1 cellular context compared by ENCODE assay signal in the genomic region with DNA sequence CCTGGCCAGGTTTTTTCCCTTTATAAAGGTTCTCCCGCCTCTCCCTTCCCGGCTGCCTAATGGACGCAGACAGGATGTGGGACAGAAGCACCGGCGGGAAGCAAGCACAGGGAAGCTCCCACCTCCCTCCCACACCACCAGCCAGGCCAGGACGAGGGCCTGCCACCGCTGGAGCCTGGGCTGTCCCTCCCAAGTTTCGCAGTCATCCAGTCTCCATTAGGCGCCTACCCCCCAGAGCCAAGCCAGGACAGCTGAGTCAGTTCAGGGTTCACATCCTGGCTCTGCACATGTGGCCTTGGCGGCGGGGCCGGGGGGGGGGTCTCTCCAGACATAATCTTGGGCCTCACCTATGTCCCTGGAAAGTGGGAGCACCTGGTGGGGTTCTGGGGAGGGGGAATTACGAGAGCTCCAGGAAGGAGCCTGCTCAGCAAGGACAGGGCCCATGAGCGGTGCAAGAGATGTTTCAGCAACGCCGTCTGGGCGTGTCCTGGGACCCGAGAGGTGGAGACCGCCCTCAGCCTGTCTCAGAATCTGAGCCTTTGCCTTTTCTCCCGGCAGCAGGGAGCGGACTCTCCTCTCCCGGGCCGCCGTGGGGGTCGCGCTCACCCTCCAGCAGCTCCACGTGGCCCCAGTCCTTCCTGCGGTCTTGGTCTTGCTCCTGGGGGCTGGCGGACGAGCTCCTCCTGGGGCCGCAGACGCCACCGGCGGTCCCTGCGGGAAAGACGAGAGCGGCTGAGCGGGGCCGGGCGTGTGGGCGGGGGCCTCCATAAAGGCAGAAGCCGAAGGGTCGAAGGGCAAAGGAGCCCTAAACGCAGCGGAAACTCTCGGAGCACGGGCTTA.
TF ChIP-seq lines count a peak whose summit lies in the region.

No MANE protein-coding gene starts in this region.

TF ChIP-seq in HepG2, 621 proteins besides CTCF, POLR2A, EP300 and RAD21 (continues in another document):
- TF ChIP-seq, protein P1, sequence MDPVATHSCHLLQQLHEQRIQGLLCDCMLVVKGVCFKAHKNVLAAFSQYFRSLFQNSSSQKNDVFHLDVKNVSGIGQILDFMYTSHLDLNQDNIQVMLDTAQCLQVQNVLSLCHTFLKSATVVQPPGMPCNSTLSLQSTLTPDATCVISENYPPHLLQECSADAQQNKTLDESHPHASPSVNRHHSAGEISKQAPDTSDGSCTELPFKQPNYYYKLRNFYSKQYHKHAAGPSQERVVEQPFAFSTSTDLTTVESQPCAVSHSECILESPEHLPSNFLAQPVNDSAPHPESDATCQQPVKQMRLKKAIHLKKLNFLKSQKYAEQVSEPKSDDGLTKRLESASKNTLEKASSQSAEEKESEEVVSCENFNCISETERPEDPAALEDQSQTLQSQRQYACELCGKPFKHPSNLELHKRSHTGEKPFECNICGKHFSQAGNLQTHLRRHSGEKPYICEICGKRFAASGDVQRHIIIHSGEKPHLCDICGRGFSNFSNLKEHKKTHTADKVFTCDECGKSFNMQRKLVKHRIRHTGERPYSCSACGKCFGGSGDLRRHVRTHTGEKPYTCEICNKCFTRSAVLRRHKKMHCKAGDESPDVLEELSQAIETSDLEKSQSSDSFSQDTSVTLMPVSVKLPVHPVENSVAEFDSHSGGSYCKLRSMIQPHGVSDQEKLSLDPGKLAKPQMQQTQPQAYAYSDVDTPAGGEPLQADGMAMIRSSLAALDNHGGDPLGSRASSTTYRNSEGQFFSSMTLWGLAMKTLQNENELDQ (CRISPR knock-in tag; IDR thresholded peaks at IDR 0.05; ENCODE audit: borderline replicate concordance), result no peak
- 0 out of 2 replicates have a peak, but pooled peaks have one; percentile 31 for TF ChIP-seq RELA (CRISPR knock-in tag; IDR thresholded peaks at IDR 0.05)
- TF ChIP-seq ZNF350 (CRISPR knock-in tag; IDR thresholded peaks at IDR 0.05; ENCODE audit: borderline replicate concordance, low read depth), result no peak; the same call in 1 of the 2 replicates
- TF ChIP-seq, protein P2, sequence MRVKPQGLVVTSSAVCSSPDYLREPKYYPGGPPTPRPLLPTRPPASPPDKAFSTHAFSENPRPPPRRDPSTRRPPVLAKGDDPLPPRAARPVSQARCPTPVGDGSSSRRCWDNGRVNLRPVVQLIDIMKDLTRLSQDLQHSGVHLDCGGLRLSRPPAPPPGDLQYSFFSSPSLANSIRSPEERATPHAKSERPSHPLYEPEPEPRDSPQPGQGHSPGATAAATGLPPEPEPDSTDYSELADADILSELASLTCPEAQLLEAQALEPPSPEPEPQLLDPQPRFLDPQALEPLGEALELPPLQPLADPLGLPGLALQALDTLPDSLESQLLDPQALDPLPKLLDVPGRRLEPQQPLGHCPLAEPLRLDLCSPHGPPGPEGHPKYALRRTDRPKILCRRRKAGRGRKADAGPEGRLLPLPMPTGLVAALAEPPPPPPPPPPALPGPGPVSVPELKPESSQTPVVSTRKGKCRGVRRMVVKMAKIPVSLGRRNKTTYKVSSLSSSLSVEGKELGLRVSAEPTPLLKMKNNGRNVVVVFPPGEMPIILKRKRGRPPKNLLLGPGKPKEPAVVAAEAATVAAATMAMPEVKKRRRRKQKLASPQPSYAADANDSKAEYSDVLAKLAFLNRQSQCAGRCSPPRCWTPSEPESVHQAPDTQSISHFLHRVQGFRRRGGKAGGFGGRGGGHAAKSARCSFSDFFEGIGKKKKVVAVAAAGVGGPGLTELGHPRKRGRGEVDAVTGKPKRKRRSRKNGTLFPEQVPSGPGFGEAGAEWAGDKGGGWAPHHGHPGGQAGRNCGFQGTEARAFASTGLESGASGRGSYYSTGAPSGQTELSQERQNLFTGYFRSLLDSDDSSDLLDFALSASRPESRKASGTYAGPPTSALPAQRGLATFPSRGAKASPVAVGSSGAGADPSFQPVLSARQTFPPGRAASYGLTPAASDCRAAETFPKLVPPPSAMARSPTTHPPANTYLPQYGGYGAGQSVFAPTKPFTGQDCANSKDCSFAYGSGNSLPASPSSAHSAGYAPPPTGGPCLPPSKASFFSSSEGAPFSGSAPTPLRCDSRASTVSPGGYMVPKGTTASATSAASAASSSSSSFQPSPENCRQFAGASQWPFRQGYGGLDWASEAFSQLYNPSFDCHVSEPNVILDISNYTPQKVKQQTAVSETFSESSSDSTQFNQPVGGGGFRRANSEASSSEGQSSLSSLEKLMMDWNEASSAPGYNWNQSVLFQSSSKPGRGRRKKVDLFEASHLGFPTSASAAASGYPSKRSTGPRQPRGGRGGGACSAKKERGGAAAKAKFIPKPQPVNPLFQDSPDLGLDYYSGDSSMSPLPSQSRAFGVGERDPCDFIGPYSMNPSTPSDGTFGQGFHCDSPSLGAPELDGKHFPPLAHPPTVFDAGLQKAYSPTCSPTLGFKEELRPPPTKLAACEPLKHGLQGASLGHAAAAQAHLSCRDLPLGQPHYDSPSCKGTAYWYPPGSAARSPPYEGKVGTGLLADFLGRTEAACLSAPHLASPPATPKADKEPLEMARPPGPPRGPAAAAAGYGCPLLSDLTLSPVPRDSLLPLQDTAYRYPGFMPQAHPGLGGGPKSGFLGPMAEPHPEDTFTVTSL (CRISPR knock-in tag; IDR thresholded peaks at IDR 0.05; ENCODE audit: borderline replicate concordance), result no peak
- TF ChIP-seq HNF4A (CRISPR knock-in tag; IDR thresholded peaks at IDR 0.05), result peak; percentile 41
- no peak for TF ChIP-seq MAFG (CRISPR knock-in tag; IDR thresholded peaks at IDR 0.05)
- no peak for TF ChIP-seq ATF7 (IDR thresholded peaks at IDR 0.05)
- TF ChIP-seq ATF7 (CRISPR knock-in tag; IDR thresholded peaks at IDR 0.05), result no peak
- TF ChIP-seq KDM2A (CRISPR knock-in tag; IDR thresholded peaks at IDR 0.05; ENCODE audit: borderline replicate concordance, low read depth), result 0 out of 2 replicates have a peak, but pooled peaks have one; percentile 4
- TF ChIP-seq, protein P3, sequence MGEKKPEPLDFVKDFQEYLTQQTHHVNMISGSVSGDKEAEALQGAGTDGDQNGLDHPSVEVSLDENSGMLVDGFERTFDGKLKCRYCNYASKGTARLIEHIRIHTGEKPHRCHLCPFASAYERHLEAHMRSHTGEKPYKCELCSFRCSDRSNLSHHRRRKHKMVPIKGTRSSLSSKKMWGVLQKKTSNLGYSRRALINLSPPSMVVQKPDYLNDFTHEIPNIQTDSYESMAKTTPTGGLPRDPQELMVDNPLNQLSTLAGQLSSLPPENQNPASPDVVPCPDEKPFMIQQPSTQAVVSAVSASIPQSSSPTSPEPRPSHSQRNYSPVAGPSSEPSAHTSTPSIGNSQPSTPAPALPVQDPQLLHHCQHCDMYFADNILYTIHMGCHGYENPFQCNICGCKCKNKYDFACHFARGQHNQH (CRISPR knock-in tag; IDR thresholded peaks at IDR 0.05), result peak; percentile 48; the same call in 1 of the 2 replicates
- TF ChIP-seq, protein P4, sequence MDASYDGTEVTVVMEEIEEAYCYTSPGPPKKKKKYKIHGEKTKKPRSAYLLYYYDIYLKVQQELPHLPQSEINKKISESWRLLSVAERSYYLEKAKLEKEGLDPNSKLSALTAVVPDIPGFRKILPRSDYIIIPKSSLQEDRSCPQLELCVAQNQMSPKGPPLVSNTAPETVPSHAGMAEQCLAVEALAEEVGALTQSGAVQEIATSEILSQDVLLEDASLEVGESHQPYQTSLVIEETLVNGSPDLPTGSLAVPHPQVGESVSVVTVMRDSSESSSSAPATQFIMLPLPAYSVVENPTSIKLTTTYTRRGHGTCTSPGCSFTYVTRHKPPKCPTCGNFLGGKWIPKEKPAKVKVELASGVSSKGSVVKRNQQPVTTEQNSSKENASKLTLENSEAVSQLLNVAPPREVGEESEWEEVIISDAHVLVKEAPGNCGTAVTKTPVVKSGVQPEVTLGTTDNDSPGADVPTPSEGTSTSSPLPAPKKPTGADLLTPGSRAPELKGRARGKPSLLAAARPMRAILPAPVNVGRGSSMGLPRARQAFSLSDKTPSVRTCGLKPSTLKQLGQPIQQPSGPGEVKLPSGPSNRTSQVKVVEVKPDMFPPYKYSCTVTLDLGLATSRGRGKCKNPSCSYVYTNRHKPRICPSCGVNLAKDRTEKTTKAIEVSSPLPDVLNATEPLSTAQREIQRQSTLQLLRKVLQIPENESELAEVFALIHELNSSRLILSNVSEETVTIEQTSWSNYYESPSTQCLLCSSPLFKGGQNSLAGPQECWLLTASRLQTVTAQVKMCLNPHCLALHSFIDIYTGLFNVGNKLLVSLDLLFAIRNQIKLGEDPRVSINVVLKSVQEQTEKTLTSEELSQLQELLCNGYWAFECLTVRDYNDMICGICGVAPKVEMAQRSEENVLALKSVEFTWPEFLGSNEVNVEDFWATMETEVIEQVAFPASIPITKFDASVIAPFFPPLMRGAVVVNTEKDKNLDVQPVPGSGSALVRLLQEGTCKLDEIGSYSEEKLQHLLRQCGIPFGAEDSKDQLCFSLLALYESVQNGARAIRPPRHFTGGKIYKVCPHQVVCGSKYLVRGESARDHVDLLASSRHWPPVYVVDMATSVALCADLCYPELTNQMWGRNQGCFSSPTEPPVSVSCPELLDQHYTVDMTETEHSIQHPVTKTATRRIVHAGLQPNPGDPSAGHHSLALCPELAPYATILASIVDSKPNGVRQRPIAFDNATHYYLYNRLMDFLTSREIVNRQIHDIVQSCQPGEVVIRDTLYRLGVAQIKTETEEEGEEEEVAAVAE (CRISPR knock-in tag; IDR thresholded peaks at IDR 0.05; ENCODE audit: borderline replicate concordance), result no peak
- 0 out of 2 replicates have a peak, but pooled peaks have one; percentile 62 for TF ChIP-seq ZNF713 (CRISPR knock-in tag; IDR thresholded peaks at IDR 0.05)
- TF ChIP-seq ZFP82 (CRISPR knock-in tag; IDR thresholded peaks at IDR 0.05; ENCODE audit: borderline replicate concordance), result 0 out of 2 replicates have a peak, but pooled peaks have one; percentile 19
- TF ChIP-seq, protein P5, sequence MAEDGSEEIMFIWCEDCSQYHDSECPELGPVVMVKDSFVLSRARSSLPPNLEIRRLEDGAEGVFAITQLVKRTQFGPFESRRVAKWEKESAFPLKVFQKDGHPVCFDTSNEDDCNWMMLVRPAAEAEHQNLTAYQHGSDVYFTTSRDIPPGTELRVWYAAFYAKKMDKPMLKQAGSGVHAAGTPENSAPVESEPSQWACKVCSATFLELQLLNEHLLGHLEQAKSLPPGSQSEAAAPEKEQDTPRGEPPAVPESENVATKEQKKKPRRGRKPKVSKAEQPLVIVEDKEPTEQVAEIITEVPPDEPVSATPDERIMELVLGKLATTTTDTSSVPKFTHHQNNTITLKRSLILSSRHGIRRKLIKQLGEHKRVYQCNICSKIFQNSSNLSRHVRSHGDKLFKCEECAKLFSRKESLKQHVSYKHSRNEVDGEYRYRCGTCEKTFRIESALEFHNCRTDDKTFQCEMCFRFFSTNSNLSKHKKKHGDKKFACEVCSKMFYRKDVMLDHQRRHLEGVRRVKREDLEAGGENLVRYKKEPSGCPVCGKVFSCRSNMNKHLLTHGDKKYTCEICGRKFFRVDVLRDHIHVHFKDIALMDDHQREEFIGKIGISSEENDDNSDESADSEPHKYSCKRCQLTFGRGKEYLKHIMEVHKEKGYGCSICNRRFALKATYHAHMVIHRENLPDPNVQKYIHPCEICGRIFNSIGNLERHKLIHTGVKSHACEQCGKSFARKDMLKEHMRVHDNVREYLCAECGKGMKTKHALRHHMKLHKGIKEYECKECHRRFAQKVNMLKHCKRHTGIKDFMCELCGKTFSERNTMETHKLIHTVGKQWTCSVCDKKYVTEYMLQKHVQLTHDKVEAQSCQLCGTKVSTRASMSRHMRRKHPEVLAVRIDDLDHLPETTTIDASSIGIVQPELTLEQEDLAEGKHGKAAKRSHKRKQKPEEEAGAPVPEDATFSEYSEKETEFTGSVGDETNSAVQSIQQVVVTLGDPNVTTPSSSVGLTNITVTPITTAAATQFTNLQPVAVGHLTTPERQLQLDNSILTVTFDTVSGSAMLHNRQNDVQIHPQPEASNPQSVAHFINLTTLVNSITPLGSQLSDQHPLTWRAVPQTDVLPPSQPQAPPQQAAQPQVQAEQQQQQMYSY (CRISPR knock-in tag; IDR thresholded peaks at IDR 0.05), result 0 out of 2 replicates have a peak, but pooled peaks have one; percentile 20
- peak; percentile 14; the same call in 1 of the 2 replicates for TF ChIP-seq ZNF317 (CRISPR knock-in tag; IDR thresholded peaks at IDR 0.05)
- TF ChIP-seq ZNF329 (CRISPR knock-in tag; IDR thresholded peaks at IDR 0.05; ENCODE audit: low read depth), result no peak
- TF ChIP-seq, protein P6, sequence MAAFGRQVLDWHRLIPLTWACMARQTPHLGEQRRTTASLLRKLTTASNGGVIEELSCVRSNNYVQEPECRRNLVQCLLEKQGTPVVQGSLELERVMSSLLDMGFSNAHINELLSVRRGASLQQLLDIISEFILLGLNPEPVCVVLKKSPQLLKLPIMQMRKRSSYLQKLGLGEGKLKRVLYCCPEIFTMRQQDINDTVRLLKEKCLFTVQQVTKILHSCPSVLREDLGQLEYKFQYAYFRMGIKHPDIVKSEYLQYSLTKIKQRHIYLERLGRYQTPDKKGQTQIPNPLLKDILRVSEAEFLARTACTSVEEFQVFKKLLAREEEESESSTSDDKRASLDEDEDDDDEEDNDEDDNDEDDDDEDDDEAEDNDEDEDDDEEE (CRISPR knock-in tag; IDR thresholded peaks at IDR 0.05), result no peak; the same call in 1 of the 2 replicates
- TF ChIP-seq, protein P7, sequence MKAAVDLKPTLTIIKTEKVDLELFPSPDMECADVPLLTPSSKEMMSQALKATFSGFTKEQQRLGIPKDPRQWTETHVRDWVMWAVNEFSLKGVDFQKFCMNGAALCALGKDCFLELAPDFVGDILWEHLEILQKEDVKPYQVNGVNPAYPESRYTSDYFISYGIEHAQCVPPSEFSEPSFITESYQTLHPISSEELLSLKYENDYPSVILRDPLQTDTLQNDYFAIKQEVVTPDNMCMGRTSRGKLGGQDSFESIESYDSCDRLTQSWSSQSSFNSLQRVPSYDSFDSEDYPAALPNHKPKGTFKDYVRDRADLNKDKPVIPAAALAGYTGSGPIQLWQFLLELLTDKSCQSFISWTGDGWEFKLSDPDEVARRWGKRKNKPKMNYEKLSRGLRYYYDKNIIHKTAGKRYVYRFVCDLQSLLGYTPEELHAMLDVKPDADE (CRISPR knock-in tag; IDR thresholded peaks at IDR 0.05), result no peak
- 0 out of 2 replicates have a peak, but pooled peaks have one; percentile 41 for TF ChIP-seq TSC22D2 (CRISPR knock-in tag; IDR thresholded peaks at IDR 0.05; ENCODE audit: borderline replicate concordance)
- TF ChIP-seq GATAD2A (CRISPR knock-in tag; IDR thresholded peaks at IDR 0.05), result no peak
- peak; percentile 33; the same call in 1 of the 2 replicates for TF ChIP-seq AKAP8 (CRISPR knock-in tag; IDR thresholded peaks at IDR 0.05)
- no peak for TF ChIP-seq HHEX (CRISPR knock-in tag; IDR thresholded peaks at IDR 0.05)
- TF ChIP-seq ZNF709 (CRISPR knock-in tag; IDR thresholded peaks at IDR 0.05), result 0 out of 2 replicates have a peak, but pooled peaks have one; percentile 10
